ENCODE assay signal across 24 cellular contexts in the genomic region with DNA sequence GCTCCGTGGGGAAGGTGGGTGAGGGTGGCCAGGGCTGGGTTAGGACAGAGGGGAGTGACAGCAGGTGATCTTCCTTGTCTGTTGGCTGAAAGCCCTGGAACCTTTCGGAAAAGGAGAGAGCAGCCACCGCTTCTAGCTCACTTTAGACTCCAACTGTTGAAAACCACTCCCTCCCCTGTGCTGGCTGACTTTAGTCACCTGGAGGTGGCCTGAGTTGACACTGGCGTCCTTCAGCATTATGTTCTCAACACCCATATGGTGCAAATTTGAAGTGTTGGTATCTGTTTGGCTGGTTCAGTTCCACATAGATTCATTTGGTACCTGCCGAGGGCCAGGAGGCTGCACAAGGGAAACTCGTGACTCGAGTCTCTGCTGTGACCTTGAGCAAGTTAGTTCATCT.
"Had no signal": no experiment of that assay in that cellular context is flagged by ENCODE, and none has a peak within 500 bp of the region (broad histone marks: within the 10 kb centered on the region; RNA-seq: fewer than 3 reads in every experiment).

No MANE protein-coding gene starts in this region.

- H3K27me3 Mint-ChIP-seq: memory B cell, progenitor cell of endocrine pancreas had no signal

- H3K9me3 Mint-ChIP-seq: memory B cell; natural killer cell; neural crest cell; stimulated activated effector memory CD8-positive, alpha-beta T cell treated with anti-CD3 and anti-CD28 coated beads, Interleukin-12 subunit alpha, Interleukin-12 subunit beta, amount 100 ng/mL, for 72 hours had no signal

- H3K4me3 Mint-ChIP-seq: memory B cell; natural killer cell; neural crest cell; stimulated activated effector memory CD8-positive, alpha-beta T cell treated with anti-CD3 and anti-CD28 coated beads, Interleukin-12 subunit alpha, Interleukin-12 subunit beta, amount 100 ng/mL, for 72 hours had no signal

- H3K4me3 ChIP-seq: coronary artery, esophagus muscularis mucosa, gastroesophageal sphincter, heart left ventricle, lung, pancreas, sigmoid colon, stomach, thyroid gland, vagina had no signal

- H3K27ac ChIP-seq: coronary artery, esophagus muscularis mucosa, foreskin keratinocyte, gastroesophageal sphincter, heart left ventricle, pancreas, sigmoid colon, stomach, thyroid gland, vagina had no signal

- H3K9me3 ChIP-seq: esophagus muscularis mucosa, gastroesophageal sphincter, heart left ventricle, pancreas, sigmoid colon, stomach, thyroid gland, vagina had no signal

- H3K27ac Mint-ChIP-seq: memory B cell; natural killer cell; progenitor cell of endocrine pancreas; stimulated activated effector memory CD8-positive, alpha-beta T cell treated with anti-CD3 and anti-CD28 coated beads, Interleukin-12 subunit alpha, Interleukin-12 subunit beta, amount 100 ng/mL, for 72 hours had no signal

- H3K4me1 ChIP-seq: foreskin keratinocyte, gastroesophageal sphincter, pancreas, sigmoid colon, stomach, thyroid gland, vagina had no signal

- H3K27me3 ChIP-seq: esophagus muscularis mucosa, foreskin keratinocyte, gastroesophageal sphincter, heart left ventricle, pancreas, sigmoid colon, stomach, thyroid gland, vagina had no signal

- H3K36me3 Mint-ChIP-seq: natural killer cell had no signal

- ATAC-seq: foreskin keratinocyte; gastroesophageal sphincter; heart left ventricle; left colon; natural killer cell; pancreas; stimulated activated effector memory CD8-positive, alpha-beta T cell treated with anti-CD3 and anti-CD28 coated beads, Interleukin-12 subunit alpha, Interleukin-12 subunit beta, amount 100 ng/mL, for 72 hours had no signal

- H3K4me1 Mint-ChIP-seq: memory B cell; neural crest cell; stimulated activated effector memory CD8-positive, alpha-beta T cell treated with anti-CD3 and anti-CD28 coated beads, Interleukin-12 subunit alpha, Interleukin-12 subunit beta, amount 100 ng/mL, for 72 hours had no signal

- DNase-seq: dermis blood vessel endothelial cell; effector memory CD4-positive, alpha-beta T cell; foreskin keratinocyte; heart left ventricle; hippocampal formation; left colon; natural killer cell; pancreas; sigmoid colon; stimulated activated CD4-positive, alpha-beta T cell treated with anti-CD3 and anti-CD28 coated beads, Interleukin-2, amount 100 ng/mL, for 24 hours; stimulated activated CD4-positive, alpha-beta T cell treated with anti-CD3 and anti-CD28 coated beads, Interleukin-4, amount 100 ng/mL, for 24 hours; stimulated activated naive CD4-positive, alpha-beta T cell treated with Interleukin-2 at 50 U/mL for 16 hours; stomach; thyroid gland; trophoblast cell had no signal
